1 cellular context compared by ENCODE assay signal in the genomic region with DNA sequence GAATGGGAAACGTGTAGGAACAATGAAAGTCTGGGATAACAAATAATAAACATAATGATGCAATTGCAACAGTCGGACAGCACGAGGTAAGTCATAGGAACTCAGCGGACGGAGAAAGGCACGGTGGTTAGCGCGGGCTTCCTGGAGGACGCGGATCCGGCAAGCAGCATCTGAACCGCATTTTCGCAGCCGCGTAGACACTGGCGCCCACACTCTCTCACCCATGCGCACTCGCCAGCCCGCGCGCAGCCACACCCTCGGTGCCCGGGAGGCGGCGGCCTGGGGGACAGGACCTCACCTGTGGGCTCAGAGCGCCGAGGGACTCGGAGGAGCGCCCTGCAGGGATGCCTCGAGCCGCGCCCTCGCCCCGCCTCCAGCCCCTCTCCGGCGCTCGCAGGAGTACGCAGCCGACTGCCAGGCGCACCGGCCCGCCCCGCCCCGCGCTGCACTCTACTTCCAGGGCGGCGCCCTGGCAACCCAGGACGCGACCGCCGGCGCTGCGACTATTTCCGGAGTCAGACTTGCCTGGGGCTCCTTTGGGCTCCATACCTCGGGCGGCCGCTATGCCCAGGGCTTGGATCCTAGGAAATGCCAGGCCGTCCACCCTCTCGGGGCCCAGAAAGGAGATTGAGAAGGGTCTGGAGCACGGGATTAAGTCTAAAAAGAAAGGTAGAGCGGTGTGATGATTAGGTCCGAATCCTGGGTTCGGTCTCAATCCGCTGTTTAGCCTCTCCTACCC.
TF ChIP-seq lines count a peak whose summit lies in the region.

A gene (minus strand): TSS at position 413 of the 739 bp plus-strand sequence. CDS start 13,805 bp downstream, outside the sequence.

TF ChIP-seq in HepG2, 621 proteins besides CTCF, POLR2A, EP300 and RAD21 (continued from another document and continues in another):
- TF ChIP-seq, protein P1, sequence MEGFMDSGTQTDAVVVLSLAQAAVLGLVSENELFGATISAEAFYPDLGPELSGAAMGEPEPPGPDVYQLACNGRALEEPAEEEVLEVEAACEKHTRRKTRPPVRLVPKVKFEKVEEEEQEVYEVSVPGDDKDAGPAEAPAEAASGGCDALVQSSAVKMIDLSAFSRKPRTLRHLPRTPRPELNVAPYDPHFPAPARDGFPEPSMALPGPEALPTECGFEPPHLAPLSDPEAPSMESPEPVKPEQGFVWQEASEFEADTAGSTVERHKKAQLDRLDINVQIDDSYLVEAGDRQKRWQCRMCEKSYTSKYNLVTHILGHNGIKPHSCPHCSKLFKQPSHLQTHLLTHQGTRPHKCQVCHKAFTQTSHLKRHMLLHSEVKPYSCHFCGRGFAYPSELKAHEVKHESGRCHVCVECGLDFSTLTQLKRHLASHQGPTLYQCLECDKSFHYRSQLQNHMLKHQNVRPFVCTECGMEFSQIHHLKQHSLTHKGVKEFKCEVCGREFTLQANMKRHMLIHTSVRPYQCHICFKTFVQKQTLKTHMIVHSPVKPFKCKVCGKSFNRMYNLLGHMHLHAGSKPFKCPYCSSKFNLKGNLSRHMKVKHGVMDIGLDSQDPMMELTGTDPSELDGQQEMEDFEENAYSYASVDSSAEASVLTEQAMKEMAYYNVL (CRISPR knock-in tag; IDR thresholded peaks at IDR 0.05; ENCODE audit: borderline replicate concordance), result peak; percentile 76; the same call in 1 of the 2 replicates
- TF ChIP-seq, protein P2, sequence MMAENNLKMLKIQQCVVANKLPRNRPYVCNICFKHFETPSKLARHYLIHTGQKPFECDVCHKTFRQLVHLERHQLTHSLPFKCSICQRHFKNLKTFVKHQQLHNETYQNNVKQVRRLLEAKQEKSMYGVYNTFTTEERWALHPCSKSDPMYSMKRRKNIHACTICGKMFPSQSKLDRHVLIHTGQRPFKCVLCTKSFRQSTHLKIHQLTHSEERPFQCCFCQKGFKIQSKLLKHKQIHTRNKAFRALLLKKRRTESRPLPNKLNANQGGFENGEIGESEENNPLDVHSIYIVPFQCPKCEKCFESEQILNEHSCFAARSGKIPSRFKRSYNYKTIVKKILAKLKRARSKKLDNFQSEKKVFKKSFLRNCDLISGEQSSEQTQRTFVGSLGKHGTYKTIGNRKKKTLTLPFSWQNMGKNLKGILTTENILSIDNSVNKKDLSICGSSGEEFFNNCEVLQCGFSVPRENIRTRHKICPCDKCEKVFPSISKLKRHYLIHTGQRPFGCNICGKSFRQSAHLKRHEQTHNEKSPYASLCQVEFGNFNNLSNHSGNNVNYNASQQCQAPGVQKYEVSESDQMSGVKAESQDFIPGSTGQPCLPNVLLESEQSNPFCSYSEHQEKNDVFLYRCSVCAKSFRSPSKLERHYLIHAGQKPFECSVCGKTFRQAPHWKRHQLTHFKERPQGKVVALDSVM (CRISPR knock-in tag; IDR thresholded peaks at IDR 0.05), result peak; percentile 63
- TF ChIP-seq EHMT2 (IDR thresholded peaks at IDR 0.05; ENCODE audit: borderline replicate concordance, low read depth, low read length) (no peak), ZMYM4 (CRISPR knock-in tag; IDR thresholded peaks at IDR 0.05) (peak; percentile 50; the same call in 1 of the 2 replicates), TAF1 (CRISPR knock-in tag; IDR thresholded peaks at IDR 0.05) (peak; percentile 65), ZNF724P (CRISPR knock-in tag; IDR thresholded peaks at IDR 0.05; ENCODE audit: borderline replicate concordance) (no peak), HCFC1 (IDR thresholded peaks at IDR 0.05; ENCODE audit: low read depth, low read length) (peak; percentile 71), KDM5A (IDR thresholded peaks at IDR 0.05; ENCODE audit: borderline replicate concordance, low read length) (0 out of 2 replicates have a peak, but pooled peaks have one; percentile 5), NFYB (CRISPR knock-in tag; IDR thresholded peaks at IDR 0.05) (0 out of 2 replicates have a peak, but pooled peaks have one; percentile 24), NFIB (CRISPR knock-in tag; IDR thresholded peaks at IDR 0.05; ENCODE audit: borderline replicate concordance) (no peak), ZMYM2 (CRISPR knock-in tag; IDR thresholded peaks at IDR 0.05) (no peak), ZNF337 (CRISPR knock-in tag; IDR thresholded peaks at IDR 0.05; ENCODE audit: borderline replicate concordance, low read depth) (peak; percentile 72; the same call in 1 of the 2 replicates), SMAD3 (CRISPR knock-in tag; IDR thresholded peaks at IDR 0.05) (0 out of 2 replicates have a peak, but pooled peaks have one; percentile 34), CBX1 (IDR thresholded peaks at IDR 0.05; ENCODE audit: low read depth) (no peak), MTF2 (CRISPR knock-in tag; IDR thresholded peaks at IDR 0.05; ENCODE audit: borderline replicate concordance) (peak; percentile 66; the same call in 1 of the 2 replicates), TBX3 (IDR thresholded peaks at IDR 0.05; ENCODE audit: borderline replicate concordance) (no peak), AHR (CRISPR knock-in tag; IDR thresholded peaks at IDR 0.05) (0 out of 2 replicates have a peak, but pooled peaks have one; percentile 44), MTF1 (CRISPR knock-in tag; IDR thresholded peaks at IDR 0.05) (no peak), CREB1 (IDR thresholded peaks at IDR 0.05) (0 out of 2 replicates have a peak, but pooled peaks have one; percentile 12), CREB1 (CRISPR knock-in tag; IDR thresholded peaks at IDR 0.05) (no peak), ZNF598 (CRISPR knock-in tag; IDR thresholded peaks at IDR 0.05; ENCODE audit: borderline replicate concordance) (peak; percentile 77; the same call in 1 of the 2 replicates), ZNF703 (CRISPR knock-in tag; IDR thresholded peaks at IDR 0.05; ENCODE audit: borderline replicate concordance) (no peak), SP4 (CRISPR knock-in tag; IDR thresholded peaks at IDR 0.05) (peak; percentile 66; the same call in 1 of the 2 replicates), EEA1 (CRISPR knock-in tag; IDR thresholded peaks at IDR 0.05; ENCODE audit: borderline replicate concordance) (no peak), CHCHD3 (CRISPR knock-in tag; IDR thresholded peaks at IDR 0.05) (no peak)
- TF ChIP-seq, protein P3, sequence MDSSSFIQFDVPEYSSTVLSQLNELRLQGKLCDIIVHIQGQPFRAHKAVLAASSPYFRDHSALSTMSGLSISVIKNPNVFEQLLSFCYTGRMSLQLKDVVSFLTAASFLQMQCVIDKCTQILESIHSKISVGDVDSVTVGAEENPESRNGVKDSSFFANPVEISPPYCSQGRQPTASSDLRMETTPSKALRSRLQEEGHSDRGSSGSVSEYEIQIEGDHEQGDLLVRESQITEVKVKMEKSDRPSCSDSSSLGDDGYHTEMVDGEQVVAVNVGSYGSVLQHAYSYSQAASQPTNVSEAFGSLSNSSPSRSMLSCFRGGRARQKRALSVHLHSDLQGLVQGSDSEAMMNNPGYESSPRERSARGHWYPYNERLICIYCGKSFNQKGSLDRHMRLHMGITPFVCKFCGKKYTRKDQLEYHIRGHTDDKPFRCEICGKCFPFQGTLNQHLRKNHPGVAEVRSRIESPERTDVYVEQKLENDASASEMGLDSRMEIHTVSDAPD (CRISPR knock-in tag; IDR thresholded peaks at IDR 0.05), result 0 out of 2 replicates have a peak, but pooled peaks have one; percentile 58
- TF ChIP-seq, protein P4, sequence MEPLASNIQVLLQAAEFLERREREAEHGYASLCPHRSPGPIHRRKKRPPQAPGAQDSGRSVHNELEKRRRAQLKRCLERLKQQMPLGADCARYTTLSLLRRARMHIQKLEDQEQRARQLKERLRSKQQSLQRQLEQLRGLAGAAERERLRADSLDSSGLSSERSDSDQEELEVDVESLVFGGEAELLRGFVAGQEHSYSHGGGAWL (CRISPR knock-in tag; IDR thresholded peaks at IDR 0.05), result peak; percentile 68; the same call in 1 of the 2 replicates
- TF ChIP-seq, protein P5, sequence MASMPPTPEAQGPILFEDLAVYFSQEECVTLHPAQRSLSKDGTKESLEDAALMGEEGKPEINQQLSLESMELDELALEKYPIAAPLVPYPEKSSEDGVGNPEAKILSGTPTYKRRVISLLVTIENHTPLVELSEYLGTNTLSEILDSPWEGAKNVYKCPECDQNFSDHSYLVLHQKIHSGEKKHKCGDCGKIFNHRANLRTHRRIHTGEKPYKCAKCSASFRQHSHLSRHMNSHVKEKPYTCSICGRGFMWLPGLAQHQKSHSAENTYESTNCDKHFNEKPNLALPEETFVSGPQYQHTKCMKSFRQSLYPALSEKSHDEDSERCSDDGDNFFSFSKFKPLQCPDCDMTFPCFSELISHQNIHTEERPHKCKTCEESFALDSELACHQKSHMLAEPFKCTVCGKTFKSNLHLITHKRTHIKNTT (CRISPR knock-in tag; IDR thresholded peaks at IDR 0.05), result no peak
- TF ChIP-seq, protein P6, sequence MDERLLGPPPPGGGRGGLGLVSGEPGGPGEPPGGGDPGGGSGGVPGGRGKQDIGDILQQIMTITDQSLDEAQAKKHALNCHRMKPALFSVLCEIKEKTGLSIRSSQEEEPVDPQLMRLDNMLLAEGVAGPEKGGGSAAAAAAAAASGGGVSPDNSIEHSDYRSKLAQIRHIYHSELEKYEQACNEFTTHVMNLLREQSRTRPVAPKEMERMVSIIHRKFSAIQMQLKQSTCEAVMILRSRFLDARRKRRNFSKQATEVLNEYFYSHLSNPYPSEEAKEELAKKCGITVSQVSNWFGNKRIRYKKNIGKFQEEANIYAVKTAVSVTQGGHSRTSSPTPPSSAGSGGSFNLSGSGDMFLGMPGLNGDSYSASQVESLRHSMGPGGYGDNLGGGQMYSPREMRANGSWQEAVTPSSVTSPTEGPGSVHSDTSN (CRISPR knock-in tag; IDR thresholded peaks at IDR 0.05), result no peak
- TF ChIP-seq, protein P7, sequence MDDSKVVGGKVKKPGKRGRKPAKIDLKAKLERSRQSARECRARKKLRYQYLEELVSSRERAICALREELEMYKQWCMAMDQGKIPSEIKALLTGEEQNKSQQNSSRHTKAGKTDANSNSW (CRISPR knock-in tag; IDR thresholded peaks at IDR 0.05; ENCODE audit: borderline replicate concordance), result 0 out of 2 replicates have a peak, but pooled peaks have one; percentile 64
- TF ChIP-seq, protein P8, sequence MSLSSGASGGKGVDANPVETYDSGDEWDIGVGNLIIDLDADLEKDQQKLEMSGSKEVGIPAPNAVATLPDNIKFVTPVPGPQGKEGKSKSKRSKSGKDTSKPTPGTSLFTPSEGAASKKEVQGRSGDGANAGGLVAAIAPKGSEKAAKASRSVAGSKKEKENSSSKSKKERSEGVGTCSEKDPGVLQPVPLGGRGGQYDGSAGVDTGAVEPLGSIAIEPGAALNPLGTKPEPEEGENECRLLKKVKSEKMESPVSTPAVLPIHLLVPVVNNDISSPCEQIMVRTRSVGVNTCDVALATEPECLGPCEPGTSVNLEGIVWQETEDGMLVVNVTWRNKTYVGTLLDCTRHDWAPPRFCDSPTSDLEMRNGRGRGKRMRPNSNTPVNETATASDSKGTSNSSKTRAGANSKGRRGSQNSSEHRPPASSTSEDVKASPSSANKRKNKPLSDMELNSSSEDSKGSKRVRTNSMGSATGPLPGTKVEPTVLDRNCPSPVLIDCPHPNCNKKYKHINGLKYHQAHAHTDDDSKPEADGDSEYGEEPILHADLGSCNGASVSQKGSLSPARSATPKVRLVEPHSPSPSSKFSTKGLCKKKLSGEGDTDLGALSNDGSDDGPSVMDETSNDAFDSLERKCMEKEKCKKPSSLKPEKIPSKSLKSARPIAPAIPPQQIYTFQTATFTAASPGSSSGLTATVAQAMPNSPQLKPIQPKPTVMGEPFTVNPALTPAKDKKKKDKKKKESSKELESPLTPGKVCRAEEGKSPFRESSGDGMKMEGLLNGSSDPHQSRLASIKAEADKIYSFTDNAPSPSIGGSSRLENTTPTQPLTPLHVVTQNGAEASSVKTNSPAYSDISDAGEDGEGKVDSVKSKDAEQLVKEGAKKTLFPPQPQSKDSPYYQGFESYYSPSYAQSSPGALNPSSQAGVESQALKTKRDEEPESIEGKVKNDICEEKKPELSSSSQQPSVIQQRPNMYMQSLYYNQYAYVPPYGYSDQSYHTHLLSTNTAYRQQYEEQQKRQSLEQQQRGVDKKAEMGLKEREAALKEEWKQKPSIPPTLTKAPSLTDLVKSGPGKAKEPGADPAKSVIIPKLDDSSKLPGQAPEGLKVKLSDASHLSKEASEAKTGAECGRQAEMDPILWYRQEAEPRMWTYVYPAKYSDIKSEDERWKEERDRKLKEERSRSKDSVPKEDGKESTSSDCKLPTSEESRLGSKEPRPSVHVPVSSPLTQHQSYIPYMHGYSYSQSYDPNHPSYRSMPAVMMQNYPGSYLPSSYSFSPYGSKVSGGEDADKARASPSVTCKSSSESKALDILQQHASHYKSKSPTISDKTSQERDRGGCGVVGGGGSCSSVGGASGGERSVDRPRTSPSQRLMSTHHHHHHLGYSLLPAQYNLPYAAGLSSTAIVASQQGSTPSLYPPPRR (CRISPR knock-in tag; IDR thresholded peaks at IDR 0.05; ENCODE audit: borderline replicate concordance), result 0 out of 2 replicates have a peak, but pooled peaks have one; percentile 40
- TF ChIP-seq, protein P9, sequence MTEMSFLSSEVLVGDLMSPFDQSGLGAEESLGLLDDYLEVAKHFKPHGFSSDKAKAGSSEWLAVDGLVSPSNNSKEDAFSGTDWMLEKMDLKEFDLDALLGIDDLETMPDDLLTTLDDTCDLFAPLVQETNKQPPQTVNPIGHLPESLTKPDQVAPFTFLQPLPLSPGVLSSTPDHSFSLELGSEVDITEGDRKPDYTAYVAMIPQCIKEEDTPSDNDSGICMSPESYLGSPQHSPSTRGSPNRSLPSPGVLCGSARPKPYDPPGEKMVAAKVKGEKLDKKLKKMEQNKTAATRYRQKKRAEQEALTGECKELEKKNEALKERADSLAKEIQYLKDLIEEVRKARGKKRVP (CRISPR knock-in tag; IDR thresholded peaks at IDR 0.05), result peak in 1 of 2 experiments; percentile 53; a peak in 2 of 4 replicates
- TF ChIP-seq, protein P10, sequence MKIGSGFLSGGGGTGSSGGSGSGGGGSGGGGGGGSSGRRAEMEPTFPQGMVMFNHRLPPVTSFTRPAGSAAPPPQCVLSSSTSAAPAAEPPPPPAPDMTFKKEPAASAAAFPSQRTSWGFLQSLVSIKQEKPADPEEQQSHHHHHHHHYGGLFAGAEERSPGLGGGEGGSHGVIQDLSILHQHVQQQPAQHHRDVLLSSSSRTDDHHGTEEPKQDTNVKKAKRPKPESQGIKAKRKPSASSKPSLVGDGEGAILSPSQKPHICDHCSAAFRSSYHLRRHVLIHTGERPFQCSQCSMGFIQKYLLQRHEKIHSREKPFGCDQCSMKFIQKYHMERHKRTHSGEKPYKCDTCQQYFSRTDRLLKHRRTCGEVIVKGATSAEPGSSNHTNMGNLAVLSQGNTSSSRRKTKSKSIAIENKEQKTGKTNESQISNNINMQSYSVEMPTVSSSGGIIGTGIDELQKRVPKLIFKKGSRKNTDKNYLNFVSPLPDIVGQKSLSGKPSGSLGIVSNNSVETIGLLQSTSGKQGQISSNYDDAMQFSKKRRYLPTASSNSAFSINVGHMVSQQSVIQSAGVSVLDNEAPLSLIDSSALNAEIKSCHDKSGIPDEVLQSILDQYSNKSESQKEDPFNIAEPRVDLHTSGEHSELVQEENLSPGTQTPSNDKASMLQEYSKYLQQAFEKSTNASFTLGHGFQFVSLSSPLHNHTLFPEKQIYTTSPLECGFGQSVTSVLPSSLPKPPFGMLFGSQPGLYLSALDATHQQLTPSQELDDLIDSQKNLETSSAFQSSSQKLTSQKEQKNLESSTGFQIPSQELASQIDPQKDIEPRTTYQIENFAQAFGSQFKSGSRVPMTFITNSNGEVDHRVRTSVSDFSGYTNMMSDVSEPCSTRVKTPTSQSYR (CRISPR knock-in tag; IDR thresholded peaks at IDR 0.05; ENCODE audit: borderline replicate concordance), result no peak
- TF ChIP-seq, protein P11, sequence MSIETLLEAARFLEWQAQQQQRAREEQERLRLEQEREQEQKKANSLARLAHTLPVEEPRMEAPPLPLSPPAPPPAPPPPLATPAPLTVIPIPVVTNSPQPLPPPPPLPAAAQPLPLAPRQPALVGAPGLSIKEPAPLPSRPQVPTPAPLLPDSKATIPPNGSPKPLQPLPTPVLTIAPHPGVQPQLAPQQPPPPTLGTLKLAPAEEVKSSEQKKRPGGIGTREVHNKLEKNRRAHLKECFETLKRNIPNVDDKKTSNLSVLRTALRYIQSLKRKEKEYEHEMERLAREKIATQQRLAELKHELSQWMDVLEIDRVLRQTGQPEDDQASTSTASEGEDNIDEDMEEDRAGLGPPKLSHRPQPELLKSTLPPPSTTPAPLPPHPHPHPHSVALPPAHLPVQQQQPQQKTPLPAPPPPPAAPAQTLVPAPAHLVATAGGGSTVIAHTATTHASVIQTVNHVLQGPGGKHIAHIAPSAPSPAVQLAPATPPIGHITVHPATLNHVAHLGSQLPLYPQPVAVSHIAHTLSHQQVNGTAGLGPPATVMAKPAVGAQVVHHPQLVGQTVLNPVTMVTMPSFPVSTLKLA (IDR thresholded peaks at IDR 0.05), result peak; percentile 42; the same call in 1 of the 2 replicates
